ENCODE assay signal across 10 cellular contexts in genomic region chr18:75456277-75456676, GRCh38. TPM values are rescaled to one million over a fixed set of nuclear protein-coding genes. Genes with fewer than 3 reads are reported as not detected.
DNase-seq lines count a peak whose midpoint lies in the region; ATAC-seq and TF ChIP-seq lines count a peak whose summit lies in the region.
"Had no signal": no experiment of that assay in that cellular context is flagged by ENCODE, and none has a peak within 500 bp of the region (broad histone marks: within the 10 kb centered on the region; RNA-seq: fewer than 3 reads in every experiment).

No MANE protein-coding gene starts in this region.

- H3K9ac ChIP-seq in iPS-15b (ENCODE audit: low read depth, low read length) = no peak overlapping the region

- H3K4me3 ChIP-seq in CD8-positive, alpha-beta memory T cell (ENCODE audit: low read length) = peak overlapping the region; percentile 22
- H3K4me3 ChIP-seq in iPS-15b (ENCODE audit: low read depth, low read length) (peak overlapping the region; percentile 47), spleen (peak overlapping the region in 5 of 8 donors; percentile 27 to 62 (median 43)), A673 (ENCODE audit: low read depth, low read length, poor library complexity, severe bottlenecking) (no peak overlapping the region)

- no peaks in the 10 kb centered on the region for H3K4me1 ChIP-seq in CD8-positive, alpha-beta memory T cell (ENCODE audit: insufficient read depth, low read length)
- H3K4me1 ChIP-seq in iPS-15b (ENCODE audit: control insufficient read depth, insufficient read depth, low read length) (no peaks in the 10 kb centered on the region), spleen (peaks cover 0 to 19% (median 10%) of the 10 kb centered on the region in 6 donors), A673 (ENCODE audit: insufficient read depth, low read length, poor library complexity, severe bottlenecking) (no peaks in the 10 kb centered on the region)

- CTCF ChIA-PET in CD8-positive, alpha-beta memory T cell (lab: Charles Lee) = no interaction called here
- CTCF ChIA-PET in A673 (lab: Charles Lee) = no interaction called here

- TF ChIP-seq POLR2A in spleen (IDR thresholded peaks at IDR 0.05) = no peak

- peak overlapping the region in 6 of 7 donors; percentile 54 to 69 (median 59) for H3K4me3 Mint-ChIP-seq in CD8-positive, alpha-beta memory T cell
- H3K4me3 Mint-ChIP-seq in activated T-helper 17 cell treated with anti-CD3 and anti-CD28 coated beads, Interleukin-2, amount 50 U/mL, for 72 hours = peak overlapping the region; percentile 51

- TF ChIP-seq CTCF in spleen (IDR thresholded peaks at IDR 0.05 in 8 of 11, conservative IDR thresholded peaks at IDR 0.05 in 3 of 11) (no peak), A673 (conservative IDR thresholded peaks at IDR 0.05; ENCODE audit: low read depth, low read length) (no peak)

- H3K36me3 ChIP-seq in CD8-positive, alpha-beta memory T cell (ENCODE audit: insufficient read depth, low read length) = no peaks in the 10 kb centered on the region
- H3K36me3 ChIP-seq in iPS-15b (ENCODE audit: control insufficient read depth, insufficient read depth, low read length) (no peaks in the 10 kb centered on the region), spleen (no peaks in the 10 kb centered on the region), A673 (ENCODE audit: insufficient read depth, low read length, poor library complexity, severe bottlenecking) (no peaks in the 10 kb centered on the region)

- no peak for DNase-seq in CD8-positive, alpha-beta memory T cell
- DNase-seq in spleen (no peak), A673 (ENCODE audit: low spot score) (no peak), SW 1271 (lab: John Stamatoyannopoulos, UW) (no peak)

- intact Hi-C loops in spleen (cut with DNase I; ENCODE audit: low total_unique reads) (no loop called here), A673 (cut with micrococcal nuclease; ENCODE audit: unreplicated experiment) (no loop called here)

- peaks cover 8 to 12% (median 10%) of the 10 kb centered on the region in 3 donors for H3K4me1 Mint-ChIP-seq in CD8-positive, alpha-beta memory T cell
- no peaks in the 10 kb centered on the region for H3K4me1 Mint-ChIP-seq in activated T-helper 17 cell treated with anti-CD3 and anti-CD28 coated beads, Interleukin-2, amount 50 U/mL, for 72 hours

- no peak for ATAC-seq in activated T-helper 17 cell treated with anti-CD3 and anti-CD28 coated beads, Interleukin-2, amount 50 U/mL, for 72 hours (replicated peaks)
- ATAC-seq in HG03571 (IDR thresholded peaks at IDR 0.05; ENCODE audit: unreplicated experiment) = no peak
- no peak for ATAC-seq in GM18873 (IDR thresholded peaks at IDR 0.05; ENCODE audit: low FRiP score, unreplicated experiment)

- peaks cover 18% of the 10 kb centered on the region for H3K27me3 ChIP-seq in CD8-positive, alpha-beta memory T cell (ENCODE audit: insufficient read depth, low read length, poor library complexity, severe bottlenecking)
- peaks cover 37% of the 10 kb centered on the region for H3K27me3 ChIP-seq in iPS-15b (ENCODE audit: control insufficient read depth, insufficient read depth, low read length)
- H3K27me3 ChIP-seq in spleen (replicated peaks in 1 of 7) = peaks cover 0 to 50% (median 10%) of the 10 kb centered on the region in 7 donors
- H3K27me3 ChIP-seq in A673 (replicated peaks; ENCODE audit: insufficient read depth, low read depth, low read length, poor library complexity) = peaks cover 45% of the 10 kb centered on the region

- no TSS peak for BruUV-seq in A673 (replicated peaks; lab: Mats Ljungman, UMichigan)

- H3K27ac Mint-ChIP-seq in CD8-positive, alpha-beta memory T cell = no peak overlapping the region
- no peak overlapping the region for H3K27ac Mint-ChIP-seq in activated T-helper 17 cell treated with anti-CD3 and anti-CD28 coated beads, Interleukin-2, amount 50 U/mL, for 72 hours

- H3K27ac ChIP-seq in CD8-positive, alpha-beta memory T cell (ENCODE audit: low read depth, low read length) = no peak overlapping the region
- no peak overlapping the region for H3K27ac ChIP-seq in spleen
- no peak overlapping the region for H3K27ac ChIP-seq in A673 (ENCODE audit: low read depth, low read length, poor library complexity, severe bottlenecking)

- WGBS in spleen, 5 donors = 13 to 29% (median 17%) methylated on average over 17 of the region's 17 CpGs

- no peaks in the 10 kb centered on the region for H3K9me3 ChIP-seq in CD8-positive, alpha-beta memory T cell (ENCODE audit: low read length)
- H3K9me3 ChIP-seq in iPS-15b (ENCODE audit: control insufficient read depth, insufficient read depth, low read length) = no peaks in the 10 kb centered on the region
- H3K9me3 ChIP-seq in spleen = peaks cover 0 to 22% (median 10%) of the 10 kb centered on the region in 8 donors
- H3K9me3 ChIP-seq in A673 (ENCODE audit: low read depth, low read length, poor library complexity, severe bottlenecking) = no peaks in the 10 kb centered on the region

- POLR2A ChIA-PET in CD8-positive, alpha-beta memory T cell (lab: Charles Lee) = no interaction called here
- POLR2A ChIA-PET in A673 (lab: Charles Lee; ENCODE audit: low non-redundant PET) = no interaction called here

- peaks cover 0 to 11% (median 2%) of the 10 kb centered on the region in 3 donors for H3K36me3 Mint-ChIP-seq in CD8-positive, alpha-beta memory T cell
- H3K36me3 Mint-ChIP-seq in activated T-helper 17 cell treated with anti-CD3 and anti-CD28 coated beads, Interleukin-2, amount 50 U/mL, for 72 hours (ENCODE audit: low read depth) = no peaks in the 10 kb centered on the region

- peaks cover 7 to 14% (median 12%) of the 10 kb centered on the region in 5 donors for H3K9me3 Mint-ChIP-seq in CD8-positive, alpha-beta memory T cell
- peaks cover 4% of the 10 kb centered on the region for H3K9me3 Mint-ChIP-seq in activated T-helper 17 cell treated with anti-CD3 and anti-CD28 coated beads, Interleukin-2, amount 50 U/mL, for 72 hours

- peaks cover 59 to 79% of the 10 kb centered on the region in 2 donors for H3K27me3 Mint-ChIP-seq in CD8-positive, alpha-beta memory T cell
- peaks cover 45% of the 10 kb centered on the region for H3K27me3 Mint-ChIP-seq in activated T-helper 17 cell treated with anti-CD3 and anti-CD28 coated beads, Interleukin-2, amount 50 U/mL, for 72 hours

RNA-seq across cellular contexts. Expression of gene SMIM21, which starts 28.8 kb away (rescaled TPM):
- total RNA-seq in CD8-positive, alpha-beta memory T cell = not detected
- not detected for polyA plus RNA-seq in CD8-positive, alpha-beta memory T cell
- not detected for total RNA-seq in activated T-helper 17 cell treated with anti-CD3 and anti-CD28 coated beads, Interleukin-2, amount 50 U/mL, for 72 hours
- not detected for total RNA-seq in spleen
- not detected for polyA plus RNA-seq in spleen
- total RNA-seq in A673 (2021) = not detected in 2 replicates
- total RNA-seq: Daoy, myocyte had no signal
